Comparison of ENCODE assay signal across 2 cellular contexts in the genomic region with DNA sequence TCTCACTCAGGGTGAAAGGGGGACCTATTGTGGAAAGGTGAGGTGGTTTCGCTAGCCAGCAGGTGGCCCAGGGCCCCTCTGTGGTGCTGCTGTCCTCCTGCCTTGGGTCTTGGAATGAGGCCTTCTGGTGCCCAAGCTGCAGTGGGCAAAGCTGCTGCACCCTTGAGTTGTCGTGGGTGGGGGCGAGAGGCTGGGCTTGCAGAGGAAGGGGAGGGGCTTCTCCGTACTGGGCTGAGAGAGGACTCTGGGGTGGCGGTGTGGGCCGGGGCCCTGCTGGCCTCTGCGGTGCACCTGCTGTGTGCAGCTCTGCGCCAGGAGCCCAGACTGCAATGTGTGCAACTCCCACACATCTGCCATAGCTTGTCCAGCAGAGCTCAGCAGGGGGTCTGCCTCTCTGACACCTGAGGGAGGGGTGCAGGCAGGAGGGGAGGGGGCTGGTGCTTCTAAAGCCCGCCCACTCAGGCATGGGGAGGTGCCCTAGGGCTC.
TF ChIP-seq lines count a peak whose summit lies in the region.

No MANE protein-coding gene starts in this region.

TF ChIP-seq in HEK293, 187 proteins besides CTCF, POLR2A, EP300 and RAD21 (continued from another document and continues in another):
- TF ChIP-seq, protein P1, sequence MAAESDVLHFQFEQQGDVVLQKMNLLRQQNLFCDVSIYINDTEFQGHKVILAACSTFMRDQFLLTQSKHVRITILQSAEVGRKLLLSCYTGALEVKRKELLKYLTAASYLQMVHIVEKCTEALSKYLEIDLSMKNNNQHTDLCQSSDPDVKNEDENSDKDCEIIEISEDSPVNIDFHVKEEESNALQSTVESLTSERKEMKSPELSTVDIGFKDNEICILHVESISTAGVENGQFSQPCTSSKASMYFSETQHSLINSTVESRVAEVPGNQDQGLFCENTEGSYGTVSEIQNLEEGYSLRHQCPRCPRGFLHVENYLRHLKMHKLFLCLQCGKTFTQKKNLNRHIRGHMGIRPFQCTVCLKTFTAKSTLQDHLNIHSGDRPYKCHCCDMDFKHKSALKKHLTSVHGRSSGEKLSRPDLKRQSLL (tag by site-specific recombination; IDR thresholded peaks at IDR 0.05), result no peak
- no peak for TF ChIP-seq ZNF600 (tag by site-specific recombination; IDR thresholded peaks at IDR 0.05)
- no peak for TF ChIP-seq ZNF274 (IDR thresholded peaks at IDR 0.05; ENCODE audit: low read length)
- no peak for TF ChIP-seq ZNF274 (tag by site-specific recombination; IDR thresholded peaks at IDR 0.05; ENCODE audit: borderline replicate concordance)
- TF ChIP-seq YY2 (tag by site-specific recombination; IDR thresholded peaks at IDR 0.05), result no peak
- no peak for TF ChIP-seq HOXA7 (CRISPR knock-in tag; IDR thresholded peaks at IDR 0.05; ENCODE audit: borderline replicate concordance)
- TF ChIP-seq ZNF843 (tag by site-specific recombination; IDR thresholded peaks at IDR 0.05), result no peak
- no peak for TF ChIP-seq ZNF76 (tag by site-specific recombination; IDR thresholded peaks at IDR 0.05; ENCODE audit: borderline replicate concordance, low read depth)
- TF ChIP-seq KLF16 (tag by site-specific recombination; IDR thresholded peaks at IDR 0.05), result no peak
- TF ChIP-seq, protein P2, sequence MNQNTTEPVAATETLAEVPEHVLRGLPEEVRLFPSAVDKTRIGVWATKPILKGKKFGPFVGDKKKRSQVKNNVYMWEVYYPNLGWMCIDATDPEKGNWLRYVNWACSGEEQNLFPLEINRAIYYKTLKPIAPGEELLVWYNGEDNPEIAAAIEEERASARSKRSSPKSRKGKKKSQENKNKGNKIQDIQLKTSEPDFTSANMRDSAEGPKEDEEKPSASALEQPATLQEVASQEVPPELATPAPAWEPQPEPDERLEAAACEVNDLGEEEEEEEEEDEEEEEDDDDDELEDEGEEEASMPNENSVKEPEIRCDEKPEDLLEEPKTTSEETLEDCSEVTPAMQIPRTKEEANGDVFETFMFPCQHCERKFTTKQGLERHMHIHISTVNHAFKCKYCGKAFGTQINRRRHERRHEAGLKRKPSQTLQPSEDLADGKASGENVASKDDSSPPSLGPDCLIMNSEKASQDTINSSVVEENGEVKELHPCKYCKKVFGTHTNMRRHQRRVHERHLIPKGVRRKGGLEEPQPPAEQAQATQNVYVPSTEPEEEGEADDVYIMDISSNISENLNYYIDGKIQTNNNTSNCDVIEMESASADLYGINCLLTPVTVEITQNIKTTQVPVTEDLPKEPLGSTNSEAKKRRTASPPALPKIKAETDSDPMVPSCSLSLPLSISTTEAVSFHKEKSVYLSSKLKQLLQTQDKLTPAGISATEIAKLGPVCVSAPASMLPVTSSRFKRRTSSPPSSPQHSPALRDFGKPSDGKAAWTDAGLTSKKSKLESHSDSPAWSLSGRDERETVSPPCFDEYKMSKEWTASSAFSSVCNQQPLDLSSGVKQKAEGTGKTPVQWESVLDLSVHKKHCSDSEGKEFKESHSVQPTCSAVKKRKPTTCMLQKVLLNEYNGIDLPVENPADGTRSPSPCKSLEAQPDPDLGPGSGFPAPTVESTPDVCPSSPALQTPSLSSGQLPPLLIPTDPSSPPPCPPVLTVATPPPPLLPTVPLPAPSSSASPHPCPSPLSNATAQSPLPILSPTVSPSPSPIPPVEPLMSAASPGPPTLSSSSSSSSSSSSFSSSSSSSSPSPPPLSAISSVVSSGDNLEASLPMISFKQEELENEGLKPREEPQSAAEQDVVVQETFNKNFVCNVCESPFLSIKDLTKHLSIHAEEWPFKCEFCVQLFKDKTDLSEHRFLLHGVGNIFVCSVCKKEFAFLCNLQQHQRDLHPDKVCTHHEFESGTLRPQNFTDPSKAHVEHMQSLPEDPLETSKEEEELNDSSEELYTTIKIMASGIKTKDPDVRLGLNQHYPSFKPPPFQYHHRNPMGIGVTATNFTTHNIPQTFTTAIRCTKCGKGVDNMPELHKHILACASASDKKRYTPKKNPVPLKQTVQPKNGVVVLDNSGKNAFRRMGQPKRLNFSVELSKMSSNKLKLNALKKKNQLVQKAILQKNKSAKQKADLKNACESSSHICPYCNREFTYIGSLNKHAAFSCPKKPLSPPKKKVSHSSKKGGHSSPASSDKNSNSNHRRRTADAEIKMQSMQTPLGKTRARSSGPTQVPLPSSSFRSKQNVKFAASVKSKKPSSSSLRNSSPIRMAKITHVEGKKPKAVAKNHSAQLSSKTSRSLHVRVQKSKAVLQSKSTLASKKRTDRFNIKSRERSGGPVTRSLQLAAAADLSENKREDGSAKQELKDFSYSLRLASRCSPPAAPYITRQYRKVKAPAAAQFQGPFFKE (tag by site-specific recombination; IDR thresholded peaks at IDR 0.05; ENCODE audit: borderline replicate concordance), result no peak
- TF ChIP-seq, protein P3, sequence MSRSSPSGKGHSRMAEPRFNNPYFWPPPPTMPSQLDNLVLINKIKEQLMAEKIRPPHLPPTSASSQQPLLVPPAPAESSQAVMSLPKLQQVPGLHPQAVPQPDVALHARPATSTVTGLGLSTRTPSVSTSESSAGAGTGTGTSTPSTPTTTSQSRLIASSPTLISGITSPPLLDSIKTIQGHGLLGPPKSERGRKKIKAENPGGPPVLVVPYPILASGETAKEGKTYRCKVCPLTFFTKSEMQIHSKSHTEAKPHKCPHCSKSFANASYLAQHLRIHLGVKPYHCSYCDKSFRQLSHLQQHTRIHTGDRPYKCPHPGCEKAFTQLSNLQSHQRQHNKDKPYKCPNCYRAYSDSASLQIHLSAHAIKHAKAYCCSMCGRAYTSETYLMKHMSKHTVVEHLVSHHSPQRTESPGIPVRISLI (tag by site-specific recombination; IDR thresholded peaks at IDR 0.05), result no peak
- no peak for TF ChIP-seq ZNF623 (tag by site-specific recombination; IDR thresholded peaks at IDR 0.05)
- no peak for TF ChIP-seq ZNF707 (tag by site-specific recombination; IDR thresholded peaks at IDR 0.05)
- TF ChIP-seq ZIC2 (tag by site-specific recombination; IDR thresholded peaks at IDR 0.05), result peak; percentile 81
- TF ChIP-seq ZNF571 (tag by site-specific recombination; IDR thresholded peaks at IDR 0.05), result no peak
- TF ChIP-seq GLI2 (tag by site-specific recombination; IDR thresholded peaks at IDR 0.05; ENCODE audit: borderline replicate concordance, low read depth), result no peak
- TF ChIP-seq ZNF24 (tag by site-specific recombination; IDR thresholded peaks at IDR 0.05), result no peak
- TF ChIP-seq ZNF701 (tag by site-specific recombination; IDR thresholded peaks at IDR 0.05), result no peak
- TF ChIP-seq GLIS2 (tag by site-specific recombination; IDR thresholded peaks at IDR 0.05), result peak; percentile 59
- no peak for TF ChIP-seq ZNF423 (tag by site-specific recombination; IDR thresholded peaks at IDR 0.05)

TF ChIP-seq in H1, 55 proteins besides CTCF, POLR2A, EP300 and RAD21 (continued from another document):
- TF ChIP-seq, protein P4, sequence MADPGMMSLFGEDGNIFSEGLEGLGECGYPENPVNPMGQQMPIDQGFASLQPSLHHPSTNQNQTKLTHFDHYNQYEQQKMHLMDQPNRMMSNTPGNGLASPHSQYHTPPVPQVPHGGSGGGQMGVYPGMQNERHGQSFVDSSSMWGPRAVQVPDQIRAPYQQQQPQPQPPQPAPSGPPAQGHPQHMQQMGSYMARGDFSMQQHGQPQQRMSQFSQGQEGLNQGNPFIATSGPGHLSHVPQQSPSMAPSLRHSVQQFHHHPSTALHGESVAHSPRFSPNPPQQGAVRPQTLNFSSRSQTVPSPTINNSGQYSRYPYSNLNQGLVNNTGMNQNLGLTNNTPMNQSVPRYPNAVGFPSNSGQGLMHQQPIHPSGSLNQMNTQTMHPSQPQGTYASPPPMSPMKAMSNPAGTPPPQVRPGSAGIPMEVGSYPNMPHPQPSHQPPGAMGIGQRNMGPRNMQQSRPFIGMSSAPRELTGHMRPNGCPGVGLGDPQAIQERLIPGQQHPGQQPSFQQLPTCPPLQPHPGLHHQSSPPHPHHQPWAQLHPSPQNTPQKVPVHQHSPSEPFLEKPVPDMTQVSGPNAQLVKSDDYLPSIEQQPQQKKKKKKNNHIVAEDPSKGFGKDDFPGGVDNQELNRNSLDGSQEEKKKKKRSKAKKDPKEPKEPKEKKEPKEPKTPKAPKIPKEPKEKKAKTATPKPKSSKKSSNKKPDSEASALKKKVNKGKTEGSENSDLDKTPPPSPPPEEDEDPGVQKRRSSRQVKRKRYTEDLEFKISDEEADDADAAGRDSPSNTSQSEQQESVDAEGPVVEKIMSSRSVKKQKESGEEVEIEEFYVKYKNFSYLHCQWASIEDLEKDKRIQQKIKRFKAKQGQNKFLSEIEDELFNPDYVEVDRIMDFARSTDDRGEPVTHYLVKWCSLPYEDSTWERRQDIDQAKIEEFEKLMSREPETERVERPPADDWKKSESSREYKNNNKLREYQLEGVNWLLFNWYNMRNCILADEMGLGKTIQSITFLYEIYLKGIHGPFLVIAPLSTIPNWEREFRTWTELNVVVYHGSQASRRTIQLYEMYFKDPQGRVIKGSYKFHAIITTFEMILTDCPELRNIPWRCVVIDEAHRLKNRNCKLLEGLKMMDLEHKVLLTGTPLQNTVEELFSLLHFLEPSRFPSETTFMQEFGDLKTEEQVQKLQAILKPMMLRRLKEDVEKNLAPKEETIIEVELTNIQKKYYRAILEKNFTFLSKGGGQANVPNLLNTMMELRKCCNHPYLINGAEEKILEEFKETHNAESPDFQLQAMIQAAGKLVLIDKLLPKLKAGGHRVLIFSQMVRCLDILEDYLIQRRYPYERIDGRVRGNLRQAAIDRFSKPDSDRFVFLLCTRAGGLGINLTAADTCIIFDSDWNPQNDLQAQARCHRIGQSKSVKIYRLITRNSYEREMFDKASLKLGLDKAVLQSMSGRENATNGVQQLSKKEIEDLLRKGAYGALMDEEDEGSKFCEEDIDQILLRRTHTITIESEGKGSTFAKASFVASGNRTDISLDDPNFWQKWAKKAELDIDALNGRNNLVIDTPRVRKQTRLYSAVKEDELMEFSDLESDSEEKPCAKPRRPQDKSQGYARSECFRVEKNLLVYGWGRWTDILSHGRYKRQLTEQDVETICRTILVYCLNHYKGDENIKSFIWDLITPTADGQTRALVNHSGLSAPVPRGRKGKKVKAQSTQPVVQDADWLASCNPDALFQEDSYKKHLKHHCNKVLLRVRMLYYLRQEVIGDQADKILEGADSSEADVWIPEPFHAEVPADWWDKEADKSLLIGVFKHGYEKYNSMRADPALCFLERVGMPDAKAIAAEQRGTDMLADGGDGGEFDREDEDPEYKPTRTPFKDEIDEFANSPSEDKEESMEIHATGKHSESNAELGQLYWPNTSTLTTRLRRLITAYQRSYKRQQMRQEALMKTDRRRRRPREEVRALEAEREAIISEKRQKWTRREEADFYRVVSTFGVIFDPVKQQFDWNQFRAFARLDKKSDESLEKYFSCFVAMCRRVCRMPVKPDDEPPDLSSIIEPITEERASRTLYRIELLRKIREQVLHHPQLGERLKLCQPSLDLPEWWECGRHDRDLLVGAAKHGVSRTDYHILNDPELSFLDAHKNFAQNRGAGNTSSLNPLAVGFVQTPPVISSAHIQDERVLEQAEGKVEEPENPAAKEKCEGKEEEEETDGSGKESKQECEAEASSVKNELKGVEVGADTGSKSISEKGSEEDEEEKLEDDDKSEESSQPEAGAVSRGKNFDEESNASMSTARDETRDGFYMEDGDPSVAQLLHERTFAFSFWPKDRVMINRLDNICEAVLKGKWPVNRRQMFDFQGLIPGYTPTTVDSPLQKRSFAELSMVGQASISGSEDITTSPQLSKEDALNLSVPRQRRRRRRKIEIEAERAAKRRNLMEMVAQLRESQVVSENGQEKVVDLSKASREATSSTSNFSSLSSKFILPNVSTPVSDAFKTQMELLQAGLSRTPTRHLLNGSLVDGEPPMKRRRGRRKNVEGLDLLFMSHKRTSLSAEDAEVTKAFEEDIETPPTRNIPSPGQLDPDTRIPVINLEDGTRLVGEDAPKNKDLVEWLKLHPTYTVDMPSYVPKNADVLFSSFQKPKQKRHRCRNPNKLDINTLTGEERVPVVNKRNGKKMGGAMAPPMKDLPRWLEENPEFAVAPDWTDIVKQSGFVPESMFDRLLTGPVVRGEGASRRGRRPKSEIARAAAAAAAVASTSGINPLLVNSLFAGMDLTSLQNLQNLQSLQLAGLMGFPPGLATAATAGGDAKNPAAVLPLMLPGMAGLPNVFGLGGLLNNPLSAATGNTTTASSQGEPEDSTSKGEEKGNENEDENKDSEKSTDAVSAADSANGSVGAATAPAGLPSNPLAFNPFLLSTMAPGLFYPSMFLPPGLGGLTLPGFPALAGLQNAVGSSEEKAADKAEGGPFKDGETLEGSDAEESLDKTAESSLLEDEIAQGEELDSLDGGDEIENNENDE (IDR thresholded peaks at IDR 0.05; ENCODE audit: insufficient replicate concordance, low read length), result no peak
- no peak for TF ChIP-seq RFX5 (IDR thresholded peaks at IDR 0.05; ENCODE audit: borderline replicate concordance, low read depth, low read length)
- no peak for TF ChIP-seq CHD1 (IDR thresholded peaks at IDR 0.05; ENCODE audit: low read depth, low read length)
